Comparison of ENCODE assay signal across 9 cellular contexts in genomic region chr14:64541971-64542838, GRCh38.
A peak's percentile ranks its signal among the peaks of the same experiment; 100 is the strongest.
DNase-seq lines count a peak whose midpoint lies in the region; ATAC-seq lines count a peak whose summit lies in the region.
"Had no signal": no experiment of that assay in that cellular context is flagged by ENCODE, and none has a peak within 500 bp of the region (broad histone marks: within the 10 kb centered on the region; RNA-seq: fewer than 3 reads in every experiment).

No MANE protein-coding gene starts in this region.

- peak; percentile 59 for DNase-seq in NCI-H1092 treated with DMSO at 0.1 percent for 48 hours (lab: John Stamatoyannopoulos, UW)
- no peak for DNase-seq in NCI-H1092 (lab: John Stamatoyannopoulos, UW)
- peak; percentile 39 for DNase-seq in left kidney (ENCODE audit: low read depth, low spot score)
- DNase-seq in substantia nigra (lab: John Stamatoyannopoulos, UW), result peak in 4 of 49 donors; percentile 14 to 56 (median 44)
- no peak for DNase-seq in NCI-H2029 treated with DMSO at 0.1 percent for 48 hours (lab: John Stamatoyannopoulos, UW)
- DNase-seq in AG08396 (ENCODE audit: low spot score), result no peak
- DNase-seq: NCI-H187 had no signal

- ATAC-seq in GM18907 (IDR thresholded peaks at IDR 0.05; ENCODE audit: unreplicated experiment), result no peak

- H3K27ac ChIP-seq in angular gyrus (ENCODE audit: low read depth, low read length), result peak overlapping the region; percentile 6
- peak overlapping the region; percentile 91 for H3K27ac ChIP-seq in substantia nigra (ENCODE audit: low read depth, low read length, poor library complexity, severe bottlenecking)

Comparison
In these comparisons a context has a peak if more than half of its experiments do, and no peak if none do; other contexts are left out.
1. DNase-seq: peak in NCI-H1092 treated with DMSO at 0.1 percent for 48 hours (single experiment) and left kidney (single experiment); none in NCI-H1092 (single experiment), NCI-H2029 treated with DMSO at 0.1 percent for 48 hours (single experiment) and AG08396 (single experiment).